ENCODE assay signal across 16 cellular contexts in the genomic region with DNA sequence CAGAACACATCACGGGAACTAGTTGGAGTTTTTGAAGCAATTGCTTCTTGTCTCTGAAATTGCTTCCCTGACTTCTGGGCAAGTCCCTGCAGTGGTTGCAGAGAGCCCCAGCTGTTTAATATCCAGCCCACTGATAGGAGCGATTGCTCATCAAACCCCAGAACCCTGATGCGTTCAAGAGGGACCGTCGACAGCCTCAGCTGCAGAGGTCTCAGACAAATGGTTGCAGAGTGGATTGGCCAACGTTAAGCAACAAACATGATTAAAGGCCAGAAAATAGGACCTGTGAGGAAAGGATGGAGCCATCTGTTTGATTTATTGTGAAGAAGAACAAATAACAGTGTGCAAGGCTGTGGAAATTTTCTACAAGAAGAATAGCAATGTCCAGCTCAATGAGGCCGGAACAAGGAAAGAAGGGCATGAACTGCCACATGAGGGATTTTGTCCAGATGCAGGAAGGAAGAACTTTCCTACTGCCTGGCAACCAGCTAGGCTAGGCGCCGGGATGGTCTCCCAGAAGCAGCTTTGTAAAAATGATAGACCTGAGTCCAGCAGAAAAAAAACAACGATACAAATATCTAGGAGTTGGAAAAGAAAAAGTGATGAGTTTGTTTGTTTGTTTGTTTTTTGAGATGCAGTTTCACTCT.
DNase-seq lines count a peak whose midpoint lies in the region; ATAC-seq and TF ChIP-seq lines count a peak whose summit lies in the region.
"Had no signal": no experiment of that assay in that cellular context is flagged by ENCODE, and none has a peak within 500 bp of the region (broad histone marks: within the 10 kb centered on the region; RNA-seq: fewer than 3 reads in every experiment).

No MANE protein-coding gene starts in this region.

- H3K27ac ChIP-seq in gastroesophageal sphincter: no peak overlapping the region
- no peak overlapping the region for H3K27ac ChIP-seq in prostate gland
- H3K27ac ChIP-seq: BLaER1 treated with 17β-estradiol and CSF1 and Interleukin-3, amounts not matched to agents 10 nM and 100 nM; HL-60 had no signal

- H3K9me3 ChIP-seq in gastroesophageal sphincter (no peaks in the 10 kb centered on the region), prostate gland (no peaks in the 10 kb centered on the region)
- H3K9me3 ChIP-seq: BLaER1 treated with 17β-estradiol and CSF1 and Interleukin-3, amounts not matched to agents 10 nM and 100 nM had no signal

- WGBS in gastroesophageal sphincter (ENCODE audit: low coverage in 1 of 2), 2 donors: 33 to 51% methylated on average over 8 of the region's 10 CpGs
- WGBS in prostate gland: 64% methylated on average over 10 of the region's 10 CpGs

- intact Hi-C loops in sciatic nerve (cut with DNase I) (loop anchor here (5.0 kb wide), 1 partner anchor 233 kb away; no protein-coding TSS in a partner anchor), prostate gland (cut with DNase I) (no loop called here)

- H3K4me3 ChIP-seq in gastroesophageal sphincter (no peak overlapping the region), prostate gland (no peak overlapping the region)
- H3K4me3 ChIP-seq: BLaER1 treated with 17β-estradiol and CSF1 and Interleukin-3, amounts not matched to agents 10 nM and 100 nM; GM12878; GM23338 had no signal

- no peak for TF ChIP-seq CTCF in gastroesophageal sphincter (IDR thresholded peaks at IDR 0.05)
- no peak for TF ChIP-seq CTCF in prostate gland (IDR thresholded peaks at IDR 0.05)

- in situ Hi-C loops in G401 (cut with HindIII; ENCODE audit: low sequenced_read_pairs): no loop called here

- ATAC-seq in gastroesophageal sphincter (peak; percentile 77), sciatic nerve (peak; percentile 48), GM21529 (IDR thresholded peaks at IDR 0.05; ENCODE audit: unreplicated experiment) (no peak), HG02798 (IDR thresholded peaks at IDR 0.05; ENCODE audit: poor library complexity, unreplicated experiment) (no peak)
- ATAC-seq: CD8-positive, alpha-beta T cell; GM12878; GM23338 had no signal

- no peak for TF ChIP-seq EP300 in gastroesophageal sphincter (IDR thresholded peaks at IDR 0.05)

- H3K4me1 ChIP-seq in gastroesophageal sphincter (no peaks in the 10 kb centered on the region), prostate gland (replicated peaks) (no peaks in the 10 kb centered on the region)
- H3K4me1 ChIP-seq: BLaER1 treated with 17β-estradiol and CSF1 and Interleukin-3, amounts not matched to agents 10 nM and 100 nM had no signal

- TF ChIP-seq POLR2A in gastroesophageal sphincter (IDR thresholded peaks at IDR 0.05) (no peak), prostate gland (IDR thresholded peaks at IDR 0.05) (no peak)

- peak; percentile 1 for DNase-seq in G401 (ENCODE audit: low spot score)
- peak; percentile 8 for DNase-seq in medulla oblongata (ENCODE audit: extremely low spot score)
- no peak for DNase-seq in sciatic nerve (ENCODE audit: low spot score)
- no peak for DNase-seq in prostate gland (ENCODE audit: low spot score)
- DNase-seq: Calu3; CD8-positive, alpha-beta T cell; DMS79 treated with DMSO at 0.1 percent for 48 hours; HCEC 1CT; IMR-90 had no signal

- no peaks in the 10 kb centered on the region for H3K27me3 ChIP-seq in gastroesophageal sphincter
- H3K27me3 ChIP-seq in prostate gland (replicated peaks; ENCODE audit: insufficient read depth): no peaks in the 10 kb centered on the region
- H3K27me3 ChIP-seq: BLaER1 treated with 17β-estradiol and CSF1 and Interleukin-3, amounts not matched to agents 10 nM and 100 nM had no signal

- no peaks in the 10 kb centered on the region for H3K36me3 ChIP-seq in gastroesophageal sphincter
- no peaks in the 10 kb centered on the region for H3K36me3 ChIP-seq in prostate gland
- H3K36me3 ChIP-seq: BLaER1 treated with 17β-estradiol and CSF1 and Interleukin-3, amounts not matched to agents 10 nM and 100 nM had no signal

Comparison
In these comparisons a context has a peak if more than half of its experiments do, and no peak if none do; other contexts are left out.
1. DNase-seq: peak in G401 (single experiment) and medulla oblongata (single experiment); none in sciatic nerve (single experiment) and prostate gland (single experiment).
2. ATAC-seq: peak in gastroesophageal sphincter (single experiment) and sciatic nerve (single experiment); none in GM21529 (single experiment) and HG02798 (single experiment).